Comparison of ENCODE assay signal across 1 cellular context in the genomic region with DNA sequence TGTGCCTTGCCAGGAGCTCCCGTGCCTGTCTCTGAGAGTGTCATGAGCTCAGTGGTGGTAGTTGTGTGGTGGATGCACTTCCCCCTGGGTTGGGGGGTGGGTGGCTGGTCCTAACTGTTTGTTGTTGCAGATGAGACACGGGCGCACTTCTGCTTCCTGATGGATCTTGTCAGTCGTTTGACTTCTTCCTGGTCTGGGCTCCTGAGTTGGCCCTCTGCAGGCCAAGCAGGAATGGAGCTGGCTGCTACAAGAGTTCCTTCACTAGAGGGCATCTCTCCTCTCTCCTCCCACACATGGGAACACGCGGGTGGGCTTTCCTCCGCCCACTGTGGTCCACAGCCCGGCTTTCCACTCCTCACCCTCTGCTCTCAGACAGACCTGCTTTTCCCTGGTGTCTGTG.
TF ChIP-seq lines count a peak whose summit lies in the region.

No MANE protein-coding gene starts in this region.

TF ChIP-seq in SK-N-SH treated with all-trans-retinoic acid at 6 μM for 48 hours, 23 proteins besides CTCF, POLR2A, EP300 and RAD21 (continued from another document):
- TF ChIP-seq, protein P1, sequence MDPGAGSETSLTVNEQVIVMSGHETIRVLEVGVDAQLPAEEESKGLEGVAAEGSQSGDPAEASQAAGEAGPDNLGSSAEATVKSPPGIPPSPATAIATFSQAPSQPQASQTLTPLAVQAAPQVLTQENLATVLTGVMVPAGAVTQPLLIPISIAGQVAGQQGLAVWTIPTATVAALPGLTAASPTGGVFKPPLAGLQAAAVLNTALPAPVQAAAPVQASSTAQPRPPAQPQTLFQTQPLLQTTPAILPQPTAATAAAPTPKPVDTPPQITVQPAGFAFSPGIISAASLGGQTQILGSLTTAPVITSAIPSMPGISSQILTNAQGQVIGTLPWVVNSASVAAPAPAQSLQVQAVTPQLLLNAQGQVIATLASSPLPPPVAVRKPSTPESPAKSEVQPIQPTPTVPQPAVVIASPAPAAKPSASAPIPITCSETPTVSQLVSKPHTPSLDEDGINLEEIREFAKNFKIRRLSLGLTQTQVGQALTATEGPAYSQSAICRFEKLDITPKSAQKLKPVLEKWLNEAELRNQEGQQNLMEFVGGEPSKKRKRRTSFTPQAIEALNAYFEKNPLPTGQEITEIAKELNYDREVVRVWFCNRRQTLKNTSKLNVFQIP (CRISPR knock-in tag; IDR thresholded peaks at IDR 0.05; ENCODE audit: borderline replicate concordance, low read depth) = no peak
- TF ChIP-seq, protein P2, sequence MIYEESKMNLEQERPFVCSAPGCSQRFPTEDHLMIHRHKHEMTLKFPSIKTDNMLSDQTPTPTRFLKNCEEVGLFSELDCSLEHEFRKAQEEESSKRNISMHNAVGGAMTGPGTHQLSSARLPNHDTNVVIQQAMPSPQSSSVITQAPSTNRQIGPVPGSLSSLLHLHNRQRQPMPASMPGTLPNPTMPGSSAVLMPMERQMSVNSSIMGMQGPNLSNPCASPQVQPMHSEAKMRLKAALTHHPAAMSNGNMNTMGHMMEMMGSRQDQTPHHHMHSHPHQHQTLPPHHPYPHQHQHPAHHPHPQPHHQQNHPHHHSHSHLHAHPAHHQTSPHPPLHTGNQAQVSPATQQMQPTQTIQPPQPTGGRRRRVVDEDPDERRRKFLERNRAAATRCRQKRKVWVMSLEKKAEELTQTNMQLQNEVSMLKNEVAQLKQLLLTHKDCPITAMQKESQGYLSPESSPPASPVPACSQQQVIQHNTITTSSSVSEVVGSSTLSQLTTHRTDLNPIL (CRISPR knock-in tag; IDR thresholded peaks at IDR 0.05; ENCODE audit: low read depth) = no peak
- TF ChIP-seq, protein P3, sequence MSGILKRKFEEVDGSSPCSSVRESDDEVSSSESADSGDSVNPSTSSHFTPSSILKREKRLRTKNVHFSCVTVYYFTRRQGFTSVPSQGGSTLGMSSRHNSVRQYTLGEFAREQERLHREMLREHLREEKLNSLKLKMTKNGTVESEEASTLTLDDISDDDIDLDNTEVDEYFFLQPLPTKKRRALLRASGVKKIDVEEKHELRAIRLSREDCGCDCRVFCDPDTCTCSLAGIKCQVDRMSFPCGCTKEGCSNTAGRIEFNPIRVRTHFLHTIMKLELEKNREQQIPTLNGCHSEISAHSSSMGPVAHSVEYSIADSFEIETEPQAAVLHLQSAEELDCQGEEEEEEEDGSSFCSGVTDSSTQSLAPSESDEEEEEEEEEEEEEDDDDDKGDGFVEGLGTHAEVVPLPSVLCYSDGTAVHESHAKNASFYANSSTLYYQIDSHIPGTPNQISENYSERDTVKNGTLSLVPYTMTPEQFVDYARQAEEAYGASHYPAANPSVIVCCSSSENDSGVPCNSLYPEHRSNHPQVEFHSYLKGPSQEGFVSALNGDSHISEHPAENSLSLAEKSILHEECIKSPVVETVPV (CRISPR knock-in tag; IDR thresholded peaks at IDR 0.05) = no peak
- TF ChIP-seq OSR1 (CRISPR knock-in tag; IDR thresholded peaks at IDR 0.05) = no peak
